In the genomic region with DNA sequence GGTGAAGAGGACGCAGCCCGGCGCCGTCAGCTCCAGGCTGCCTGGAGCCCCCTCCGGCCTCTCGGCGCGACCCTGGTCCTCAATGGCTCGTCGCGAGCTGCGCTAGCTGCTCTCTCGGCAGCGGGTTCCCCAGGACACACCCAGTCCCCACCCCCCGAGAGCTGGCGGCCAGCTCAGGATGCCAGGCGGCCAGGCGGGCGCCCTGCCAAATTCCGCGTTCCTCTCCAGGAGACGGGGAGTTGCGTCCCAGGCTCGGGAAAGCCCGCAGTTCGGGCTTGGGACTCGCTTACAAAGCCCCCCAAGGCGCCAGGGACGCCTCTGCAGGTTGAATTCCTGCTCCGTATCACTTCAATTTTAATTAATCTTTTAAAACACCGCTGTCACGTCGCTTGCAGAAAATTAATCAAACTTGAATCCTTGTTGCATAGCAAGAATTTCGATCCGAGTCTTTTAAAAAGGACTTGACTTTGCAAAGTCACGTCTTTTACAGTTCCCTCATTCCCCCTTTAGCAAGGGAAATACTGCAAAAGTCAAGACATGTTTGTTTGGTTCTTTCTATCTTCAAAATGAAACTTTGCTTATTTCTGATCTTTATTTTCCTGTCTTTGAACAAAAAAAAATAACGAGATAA, we compare ENCODE assay signal across 1 cellular context.
TF ChIP-seq lines count a peak whose summit lies in the region.

No MANE protein-coding gene starts in this region.

TF ChIP-seq in HepG2, 621 proteins besides CTCF, POLR2A, EP300 and RAD21 (continued from another document and continues in another):
- TF ChIP-seq ZHX1 (CRISPR knock-in tag; IDR thresholded peaks at IDR 0.05; ENCODE audit: low read depth): no peak
- no peak for TF ChIP-seq MNT (IDR thresholded peaks at IDR 0.05)
- TF ChIP-seq ZNF530 (CRISPR knock-in tag; IDR thresholded peaks at IDR 0.05; ENCODE audit: low read depth): no peak
- no peak for TF ChIP-seq MXD4 (CRISPR knock-in tag; IDR thresholded peaks at IDR 0.05)
- TF ChIP-seq, protein P1, sequence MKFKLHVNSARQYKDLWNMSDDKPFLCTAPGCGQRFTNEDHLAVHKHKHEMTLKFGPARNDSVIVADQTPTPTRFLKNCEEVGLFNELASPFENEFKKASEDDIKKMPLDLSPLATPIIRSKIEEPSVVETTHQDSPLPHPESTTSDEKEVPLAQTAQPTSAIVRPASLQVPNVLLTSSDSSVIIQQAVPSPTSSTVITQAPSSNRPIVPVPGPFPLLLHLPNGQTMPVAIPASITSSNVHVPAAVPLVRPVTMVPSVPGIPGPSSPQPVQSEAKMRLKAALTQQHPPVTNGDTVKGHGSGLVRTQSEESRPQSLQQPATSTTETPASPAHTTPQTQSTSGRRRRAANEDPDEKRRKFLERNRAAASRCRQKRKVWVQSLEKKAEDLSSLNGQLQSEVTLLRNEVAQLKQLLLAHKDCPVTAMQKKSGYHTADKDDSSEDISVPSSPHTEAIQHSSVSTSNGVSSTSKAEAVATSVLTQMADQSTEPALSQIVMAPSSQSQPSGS (CRISPR knock-in tag; IDR thresholded peaks at IDR 0.05): no peak; the same call in 1 of the 2 replicates
- no peak for TF ChIP-seq TMF1 (CRISPR knock-in tag; IDR thresholded peaks at IDR 0.05; ENCODE audit: low read depth)
- TF ChIP-seq HDAC6 (IDR thresholded peaks at IDR 0.05; ENCODE audit: low read depth, low read length): no peak
- no peak for TF ChIP-seq ZBTB3 (CRISPR knock-in tag; IDR thresholded peaks at IDR 0.05; ENCODE audit: borderline replicate concordance, low read depth)
- TF ChIP-seq TEAD2 (CRISPR knock-in tag; IDR thresholded peaks at IDR 0.05): 0 out of 2 replicates have a peak, but pooled peaks have one; percentile 3
- TF ChIP-seq, protein P2, sequence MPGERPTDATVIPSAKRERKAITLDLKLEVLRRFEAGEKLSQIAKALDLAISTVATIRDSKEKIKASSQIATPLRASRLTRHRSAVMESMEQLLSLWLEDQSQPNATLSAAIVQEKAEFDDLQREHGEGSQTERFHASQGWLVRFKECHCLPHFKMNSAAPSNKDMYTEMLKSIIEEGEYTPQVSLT (CRISPR knock-in tag; IDR thresholded peaks at IDR 0.05; ENCODE audit: borderline replicate concordance, low read depth): no peak
- TF ChIP-seq ZNF124 (CRISPR knock-in tag; IDR thresholded peaks at IDR 0.05): no peak
- TF ChIP-seq, protein P3, sequence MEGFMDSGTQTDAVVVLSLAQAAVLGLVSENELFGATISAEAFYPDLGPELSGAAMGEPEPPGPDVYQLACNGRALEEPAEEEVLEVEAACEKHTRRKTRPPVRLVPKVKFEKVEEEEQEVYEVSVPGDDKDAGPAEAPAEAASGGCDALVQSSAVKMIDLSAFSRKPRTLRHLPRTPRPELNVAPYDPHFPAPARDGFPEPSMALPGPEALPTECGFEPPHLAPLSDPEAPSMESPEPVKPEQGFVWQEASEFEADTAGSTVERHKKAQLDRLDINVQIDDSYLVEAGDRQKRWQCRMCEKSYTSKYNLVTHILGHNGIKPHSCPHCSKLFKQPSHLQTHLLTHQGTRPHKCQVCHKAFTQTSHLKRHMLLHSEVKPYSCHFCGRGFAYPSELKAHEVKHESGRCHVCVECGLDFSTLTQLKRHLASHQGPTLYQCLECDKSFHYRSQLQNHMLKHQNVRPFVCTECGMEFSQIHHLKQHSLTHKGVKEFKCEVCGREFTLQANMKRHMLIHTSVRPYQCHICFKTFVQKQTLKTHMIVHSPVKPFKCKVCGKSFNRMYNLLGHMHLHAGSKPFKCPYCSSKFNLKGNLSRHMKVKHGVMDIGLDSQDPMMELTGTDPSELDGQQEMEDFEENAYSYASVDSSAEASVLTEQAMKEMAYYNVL (CRISPR knock-in tag; IDR thresholded peaks at IDR 0.05; ENCODE audit: borderline replicate concordance): 0 out of 2 replicates have a peak, but pooled peaks have one; percentile 23
- TF ChIP-seq PRMT3 (CRISPR knock-in tag; IDR thresholded peaks at IDR 0.05; ENCODE audit: borderline replicate concordance, low read depth): no peak
- TF ChIP-seq GPN1 (CRISPR knock-in tag; IDR thresholded peaks at IDR 0.05; ENCODE audit: borderline replicate concordance): no peak
- no peak for TF ChIP-seq SSRP1 (CRISPR knock-in tag; IDR thresholded peaks at IDR 0.05)
- peak; percentile 93; the same call in 1 of the 2 replicates for TF ChIP-seq NCOA1 (CRISPR knock-in tag; IDR thresholded peaks at IDR 0.05)
- TF ChIP-seq ZNF747 (CRISPR knock-in tag; IDR thresholded peaks at IDR 0.05; ENCODE audit: borderline replicate concordance): no peak
- peak; percentile 43; the same call in 1 of the 2 replicates for TF ChIP-seq KMT2B (CRISPR knock-in tag; IDR thresholded peaks at IDR 0.05)
- peak; percentile 25; the same call in 1 of the 2 replicates for TF ChIP-seq ZNF547 (CRISPR knock-in tag; IDR thresholded peaks at IDR 0.05)
- TF ChIP-seq CHD4 (IDR thresholded peaks at IDR 0.05; ENCODE audit: borderline replicate concordance, low read length): no peak
- no peak for TF ChIP-seq DBP (CRISPR knock-in tag; IDR thresholded peaks at IDR 0.05; ENCODE audit: not compliant biosample characterization)
- TF ChIP-seq ZNF615 (CRISPR knock-in tag; IDR thresholded peaks at IDR 0.05; ENCODE audit: borderline replicate concordance): no peak
- no peak for TF ChIP-seq SOX13 (IDR thresholded peaks at IDR 0.05)
- peak in 1 of 2 experiments; percentile 76; a peak in 2 of 4 replicates for TF ChIP-seq SOX13 (CRISPR knock-in tag; conservative IDR thresholded peaks at IDR 0.05 in 1 of 2, IDR thresholded peaks at IDR 0.05 in 1 of 2)
- TF ChIP-seq ZNF552 (CRISPR knock-in tag; IDR thresholded peaks at IDR 0.05; ENCODE audit: borderline replicate concordance): no peak
- no peak for TF ChIP-seq ESRRA (CRISPR knock-in tag; IDR thresholded peaks at IDR 0.05; ENCODE audit: low read depth)
- peak; percentile 9; the same call in 1 of the 2 replicates for TF ChIP-seq ZBTB14 (CRISPR knock-in tag; IDR thresholded peaks at IDR 0.05)
- no peak for TF ChIP-seq ZNF382 (CRISPR knock-in tag; IDR thresholded peaks at IDR 0.05; ENCODE audit: borderline replicate concordance)
- no peak; the same call in 1 of the 2 replicates for TF ChIP-seq ZNF790 (CRISPR knock-in tag; IDR thresholded peaks at IDR 0.05; ENCODE audit: borderline replicate concordance)
- no peak for TF ChIP-seq REXO4 (CRISPR knock-in tag; IDR thresholded peaks at IDR 0.05; ENCODE audit: borderline replicate concordance)
- TF ChIP-seq SAFB2 (CRISPR knock-in tag; IDR thresholded peaks at IDR 0.05; ENCODE audit: borderline replicate concordance, low read depth): no peak
- TF ChIP-seq, protein P4, sequence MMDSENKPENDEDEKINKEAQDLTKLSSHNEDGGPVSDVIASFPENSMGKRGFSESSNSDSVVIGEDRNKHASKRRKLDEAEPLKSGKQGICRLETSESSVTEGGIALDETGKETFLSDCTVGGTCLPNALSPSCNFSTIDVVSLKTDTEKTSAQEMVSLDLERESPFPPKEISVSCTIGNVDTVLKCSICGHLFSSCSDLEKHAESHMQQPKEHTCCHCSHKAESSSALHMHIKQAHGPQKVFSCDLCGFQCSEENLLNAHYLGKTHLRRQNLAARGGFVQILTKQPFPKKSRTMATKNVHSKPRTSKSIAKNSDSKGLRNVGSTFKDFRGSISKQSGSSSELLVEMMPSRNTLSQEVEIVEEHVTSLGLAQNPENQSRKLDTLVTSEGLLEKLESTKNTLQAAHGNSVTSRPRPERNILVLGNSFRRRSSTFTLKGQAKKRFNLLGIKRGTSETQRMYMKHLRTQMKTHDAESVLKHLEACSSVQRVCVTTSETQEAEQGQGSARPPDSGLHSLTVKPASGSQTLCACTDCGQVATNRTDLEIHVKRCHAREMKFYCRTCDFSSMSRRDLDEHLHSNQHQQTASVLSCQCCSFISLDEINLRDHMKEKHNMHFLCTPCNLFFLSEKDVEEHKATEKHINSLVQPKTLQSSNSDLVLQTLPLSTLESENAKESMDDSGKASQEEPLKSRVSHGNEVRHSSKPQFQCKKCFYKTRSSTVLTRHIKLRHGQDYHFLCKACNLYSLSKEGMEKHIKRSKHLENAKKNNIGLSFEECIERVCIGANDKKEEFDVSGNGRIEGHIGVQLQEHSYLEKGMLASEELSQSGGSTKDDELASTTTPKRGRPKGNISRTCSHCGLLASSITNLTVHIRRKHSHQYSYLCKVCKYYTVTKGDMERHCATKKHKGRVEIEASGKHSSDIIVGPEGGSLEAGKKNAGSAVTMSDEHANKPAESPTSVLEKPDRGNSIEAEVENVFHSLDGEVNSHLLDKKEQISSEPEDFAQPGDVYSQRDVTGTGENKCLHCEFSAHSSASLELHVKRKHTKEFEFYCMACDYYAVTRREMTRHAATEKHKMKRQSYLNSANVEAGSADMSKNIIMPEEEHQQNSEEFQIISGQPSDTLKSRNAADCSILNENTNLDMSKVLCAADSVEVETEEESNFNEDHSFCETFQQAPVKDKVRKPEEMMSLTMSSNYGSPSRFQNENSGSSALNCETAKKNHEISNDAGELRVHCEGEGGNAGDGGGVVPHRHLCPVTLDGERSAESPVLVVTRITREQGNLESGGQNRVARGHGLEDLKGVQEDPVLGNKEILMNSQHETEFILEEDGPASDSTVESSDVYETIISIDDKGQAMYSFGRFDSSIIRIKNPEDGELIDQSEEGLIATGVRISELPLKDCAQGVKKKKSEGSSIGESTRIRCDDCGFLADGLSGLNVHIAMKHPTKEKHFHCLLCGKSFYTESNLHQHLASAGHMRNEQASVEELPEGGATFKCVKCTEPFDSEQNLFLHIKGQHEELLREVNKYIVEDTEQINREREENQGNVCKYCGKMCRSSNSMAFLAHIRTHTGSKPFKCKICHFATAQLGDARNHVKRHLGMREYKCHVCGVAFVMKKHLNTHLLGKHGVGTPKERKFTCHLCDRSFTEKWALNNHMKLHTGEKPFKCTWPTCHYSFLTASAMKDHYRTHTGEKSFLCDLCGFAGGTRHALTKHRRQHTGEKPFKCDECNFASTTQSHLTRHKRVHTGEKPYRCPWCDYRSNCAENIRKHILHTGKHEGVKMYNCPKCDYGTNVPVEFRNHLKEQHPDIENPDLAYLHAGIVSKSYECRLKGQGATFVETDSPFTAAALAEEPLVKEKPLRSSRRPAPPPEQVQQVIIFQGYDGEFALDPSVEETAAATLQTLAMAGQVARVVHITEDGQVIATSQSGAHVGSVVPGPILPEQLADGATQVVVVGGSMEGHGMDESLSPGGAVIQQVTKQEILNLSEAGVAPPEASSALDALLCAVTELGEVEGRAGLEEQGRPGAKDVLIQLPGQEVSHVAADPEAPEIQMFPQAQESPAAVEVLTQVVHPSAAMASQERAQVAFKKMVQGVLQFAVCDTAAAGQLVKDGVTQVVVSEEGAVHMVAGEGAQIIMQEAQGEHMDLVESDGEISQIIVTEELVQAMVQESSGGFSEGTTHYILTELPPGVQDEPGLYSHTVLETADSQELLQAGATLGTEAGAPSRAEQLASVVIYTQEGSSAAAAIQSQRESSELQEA (CRISPR knock-in tag; IDR thresholded peaks at IDR 0.05; ENCODE audit: not compliant biosample characterization): no peak
- no peak; a peak in 2 of 4 replicates for TF ChIP-seq KLF16 (CRISPR knock-in tag; IDR thresholded peaks at IDR 0.05)
- no peak for TF ChIP-seq ISX (CRISPR knock-in tag; conservative IDR thresholded peaks at IDR 0.05)
